ENCODE assay signal across 17 cellular contexts in genomic region chr3:98839846-98840245, GRCh38.
"Had no signal": no experiment of that assay in that cellular context is flagged by ENCODE, and none has a peak within 500 bp of the region (broad histone marks: within the 10 kb centered on the region; RNA-seq: fewer than 3 reads in every experiment).

No MANE protein-coding gene starts in this region.

- FAIRE-seq: endometrium, frontal cortex had no signal

- H3K4me1 Mint-ChIP-seq: neural progenitor cell had no signal

- DNase-seq: activated naive CD4-positive, alpha-beta T cell treated with Interleukin-2 at 50 U/mL for 16 hours; activated T-cell treated with anti-CD3 and anti-CD28 coated beads for 4 hours; aorta; head of caudate nucleus; left colon; sigmoid colon; stimulated activated CD4-positive, alpha-beta T cell treated with anti-CD3 and anti-CD28 coated beads, Interleukin-1b, Interleukin-23, amount 100 ng/mL, for 48 hours; SW 1271; upper lobe of right lung had no signal

- H3K27ac Mint-ChIP-seq: neural progenitor cell had no signal

- H3K4me3 ChIP-seq: cardiac muscle cell, esophagus muscularis mucosa, lung, neural progenitor cell, sigmoid colon, thoracic aorta, upper lobe of right lung had no signal

- ATAC-seq: activated CD4-positive, CD25-positive, alpha-beta regulatory T cell treated with anti-CD3 and anti-CD28 coated beads, Interleukin-2, amount 50 U/mL, for 24 hours; left colon; upper lobe of right lung had no signal

- H3K4me3 Mint-ChIP-seq: neural progenitor cell had no signal
